ENCODE assay signal across 18 cellular contexts in the genomic region with DNA sequence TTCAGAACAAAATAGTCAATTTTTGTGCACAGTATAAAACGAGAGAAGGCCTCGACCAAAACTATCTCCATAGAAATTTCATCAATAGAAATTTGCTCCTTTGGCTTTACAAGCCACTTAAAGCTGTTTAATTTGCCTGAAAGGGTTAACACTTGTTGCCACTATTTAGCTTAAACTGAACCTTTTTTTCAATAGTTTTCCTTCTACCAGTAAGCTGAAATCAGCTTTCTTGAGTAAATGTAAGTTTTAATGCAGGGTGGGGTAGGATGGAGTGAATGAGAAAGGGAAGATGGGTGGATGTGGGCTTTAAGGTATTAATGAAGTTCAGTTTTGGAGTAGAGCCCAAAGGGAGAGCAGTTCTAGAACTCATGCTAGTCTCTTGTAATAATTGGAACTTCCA.
"Had no signal": no experiment of that assay in that cellular context is flagged by ENCODE, and none has a peak within 500 bp of the region (broad histone marks: within the 10 kb centered on the region; RNA-seq: fewer than 3 reads in every experiment).

No MANE protein-coding gene starts in this region.

- H3K4me1 ChIP-seq: breast epithelium had no signal

- H3K27ac ChIP-seq: epithelial cell of prostate had no signal

- H3K36me3 ChIP-seq: breast epithelium had no signal

- DNase-seq: activated CD4-positive, alpha-beta T cell treated with anti-CD3 and anti-CD28 coated beads for 36 hours; activated CD4-positive, alpha-beta T cell treated with anti-CD3 and anti-CD28 coated beads, Interleukin-2, amount 50 U/mL, for 48 hours; activated CD8-positive, alpha-beta memory T cell treated with anti-CD3 and anti-CD28 coated beads, Interleukin-2, amount 50 U/mL, for 48 hours; activated naive CD4-positive, alpha-beta T cell treated with Interleukin-2 at 50 U/mL for 16 hours; activated naive CD8-positive, alpha-beta T cell treated with anti-CD3 and anti-CD28 coated beads for 36 hours; activated T-cell treated with anti-CD3 and anti-CD28 coated beads, Interleukin-2, amount 50 U/mL, for 4 hours; kidney; stimulated activated CD4-positive, alpha-beta T cell treated with anti-CD3 and anti-CD28 coated beads, Interleukin-2, amount 100 ng/mL, for 48 hours; stimulated activated CD8-positive, alpha-beta memory T cell treated with anti-CD3 and anti-CD28 coated beads, Interleukin-4, amount 100 ng/mL, for 48 hours; stimulated activated naive B cell treated with anti-CD40 and anti-IgM and Interleukin-4, amounts not matched to agents 10 μg/mL and 1 μg/mL and 100 μg/mL, for 72 hours; T-helper 9 cell had no signal

- ATAC-seq: activated CD4-positive, alpha-beta T cell treated with anti-CD3 and anti-CD28 coated beads for 36 hours; activated T-cell treated with anti-CD3 and anti-CD28 coated beads, Interleukin-2, amount 50 U/mL, for 4 hours; left lobe of liver; natural killer cell treated with Interleukin-12 subunit alpha and Interleukin-12 subunit beta and Interleukin-15 and Interleukin-18, amount 100 ng/mL, for 72 hours; sciatic nerve; stimulated activated naive B cell treated with anti-CD40 and anti-IgM and Interleukin-4, amounts not matched to agents 10 μg/mL and 1 μg/mL and 100 μg/mL, for 72 hours had no signal

- H3K27me3 ChIP-seq: breast epithelium had no signal

- H3K9me3 ChIP-seq: breast epithelium had no signal

- H3K4me3 ChIP-seq: breast epithelium, coronary artery, lung had no signal
